Comparison of ENCODE assay signal across 17 cellular contexts in the genomic region with DNA sequence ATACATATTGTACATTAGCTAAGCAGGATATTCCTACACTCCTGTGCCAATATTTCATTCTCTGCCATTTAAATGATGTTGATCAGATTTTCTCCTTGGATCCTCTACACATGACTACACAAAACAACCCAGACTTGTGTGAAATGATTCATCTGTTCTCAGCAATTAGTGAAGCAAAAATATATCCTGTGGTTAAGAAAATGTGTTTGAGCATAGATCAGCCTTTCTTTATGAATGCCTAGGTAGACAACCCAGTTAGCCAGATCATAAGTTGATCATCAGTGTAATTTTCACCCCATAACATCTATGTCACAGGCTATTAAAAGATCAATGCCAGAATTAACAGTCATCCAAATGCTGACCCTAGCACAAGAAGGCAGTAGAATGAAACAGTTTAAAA.
A peak's percentile ranks its signal among the peaks of the same experiment; 100 is the strongest.
DNase-seq lines count a peak whose midpoint lies in the region; ATAC-seq and TF ChIP-seq lines count a peak whose summit lies in the region.
"Had no signal": no experiment of that assay in that cellular context is flagged by ENCODE, and none has a peak within 500 bp of the region (broad histone marks: within the 10 kb centered on the region; RNA-seq: fewer than 3 reads in every experiment).

No MANE protein-coding gene starts in this region.

- no peaks in the 10 kb centered on the region for H3K4me1 ChIP-seq in mucosa of descending colon (ENCODE audit: low read depth)

- H3K4me3 ChIP-seq in epithelial cell of esophagus (ENCODE audit: low read length) (no peak overlapping the region), mucosa of descending colon (no peak overlapping the region)
- H3K4me3 ChIP-seq: coronary artery had no signal

- intact Hi-C loops in mucosa of descending colon (cut with DNase I, micrococcal nuclease) = no loop called here

- TF ChIP-seq CTCF in epithelial cell of esophagus (IDR thresholded peaks at IDR 0.05; ENCODE audit: insufficient read depth, low read depth, low read length, missing control alignments) (no peak), mucosa of descending colon (IDR thresholded peaks at IDR 0.05) (no peak)

- peak; percentile 70 for ATAC-seq in GM18499 (IDR thresholded peaks at IDR 0.05; ENCODE audit: insufficient read depth, unreplicated experiment)
- peak; percentile 49 for ATAC-seq in GM21529 (IDR thresholded peaks at IDR 0.05; ENCODE audit: unreplicated experiment)
- ATAC-seq in HG03378 (IDR thresholded peaks at IDR 0.05; ENCODE audit: unreplicated experiment) = peak; percentile 52
- no peak for ATAC-seq in mucosa of descending colon
- no peak for ATAC-seq in GM19455 (IDR thresholded peaks at IDR 0.05; ENCODE audit: unreplicated experiment)
- no peak for ATAC-seq in GM19035 (IDR thresholded peaks at IDR 0.05; ENCODE audit: unreplicated experiment)
- ATAC-seq: CD8-positive, alpha-beta T cell; HepG2 had no signal

- peak; percentile 59 for DNase-seq in epithelial cell of esophagus (ENCODE audit: low read depth)
- DNase-seq in hypothalamus (lab: John Stamatoyannopoulos, UW) = no peak
- no peak for DNase-seq in mucosa of descending colon
- DNase-seq: activated CD4-positive, alpha-beta T cell treated with anti-CD3 and anti-CD28 coated beads, Interleukin-2, amount 10 ng/mL, durations not matched to agents 7 days and 5 days; activated naive CD4-positive, alpha-beta T cell treated with anti-CD3 and anti-CD28 coated beads for 36 hours; CD8-positive, alpha-beta T cell; MV-4-11; NCI-H2081; NCI-H774; nephron progenitor cell had no signal

- H3K36me3 ChIP-seq in mucosa of descending colon (ENCODE audit: low read depth) = no peaks in the 10 kb centered on the region

- no peaks in the 10 kb centered on the region for H3K9me3 ChIP-seq in mucosa of descending colon

Comparison
In these comparisons a context has a peak if more than half of its experiments do, and no peak if none do; other contexts are left out.
1. ATAC-seq: peak in GM18499 (single experiment), GM21529 (single experiment) and HG03378 (single experiment); none in mucosa of descending colon (single experiment), GM19455 (single experiment) and GM19035 (single experiment).